In genomic region chr2:47077442-47078117, GRCh38 we compare ENCODE assay signal across 10 cellular contexts.
DNase-seq lines count a peak whose midpoint lies in the region; ATAC-seq lines count a peak whose summit lies in the region.
"Had no signal": no experiment of that assay in that cellular context is flagged by ENCODE, and none has a peak within 500 bp of the region (broad histone marks: within the 10 kb centered on the region; RNA-seq: fewer than 3 reads in every experiment).

No MANE protein-coding gene starts in this region.

- peaks cover 21% of the 10 kb centered on the region for H3K4me1 ChIP-seq in HUES48 (ENCODE audit: control insufficient read depth, insufficient read depth, low read length)
- peaks cover 40% of the 10 kb centered on the region for H3K4me1 ChIP-seq in stomach smooth muscle (ENCODE audit: control insufficient read depth, insufficient read depth, low read length)

- no peak for ATAC-seq in left colon

- H3K36me3 ChIP-seq in HUES48 (ENCODE audit: control insufficient read depth, insufficient read depth, low read length) (no peaks in the 10 kb centered on the region), stomach smooth muscle (ENCODE audit: control insufficient read depth in 2 of 2, insufficient read depth in 2 of 2, low read length in 2 of 2) (peaks cover 0 to 3% of the 10 kb centered on the region in 2 donors)

- no peaks in the 10 kb centered on the region for H3K27me3 ChIP-seq in HUES48 (ENCODE audit: control insufficient read depth, insufficient read depth, low read length)
- no peaks in the 10 kb centered on the region for H3K27me3 ChIP-seq in stomach smooth muscle (ENCODE audit: control insufficient read depth in 1 of 2, insufficient read depth in 2 of 2, low read length in 2 of 2)

- DNase-seq in amniotic epithelial cell (ENCODE audit: low read depth) = peak; percentile 46
- peak; percentile 31 for DNase-seq in kidney tubule cell (ENCODE audit: low spot score)
- no peak for DNase-seq in left colon
- no peak for DNase-seq in stimulated activated CD4-positive, alpha-beta T cell treated with anti-CD3 and anti-CD28 coated beads, Interleukin-1b, Interleukin-23, amount 100 ng/mL, for 48 hours
- no peak for DNase-seq in amygdala (lab: John Stamatoyannopoulos, UW)
- no peak for DNase-seq in cerebellar cortex (ENCODE audit: low spot score)
- DNase-seq: cortex of kidney, DMS 273 treated with DMSO at 0.1 percent for 48 hours had no signal

- H3K4me3 ChIP-seq in HUES48 (ENCODE audit: low read depth, low read length) = no peak overlapping the region
- H3K4me3 ChIP-seq in stomach smooth muscle (ENCODE audit: low read length in 2 of 2) = no peak overlapping the region

- peak overlapping the region; percentile 81 for H3K27ac ChIP-seq in HUES48 (ENCODE audit: low read depth, low read length)
- peak overlapping the region; percentile 58 for H3K27ac ChIP-seq in stomach smooth muscle (ENCODE audit: low read length)

- H3K9me3 ChIP-seq in HUES48 (ENCODE audit: control insufficient read depth, insufficient read depth, low read length) (no peaks in the 10 kb centered on the region), stomach smooth muscle (ENCODE audit: control insufficient read depth in 2 of 2, low read length in 2 of 2) (no peaks in the 10 kb centered on the region)

- H3K9ac ChIP-seq in HUES48 (ENCODE audit: low read depth, low read length) (no peak overlapping the region), stomach smooth muscle (ENCODE audit: low read length in 2 of 2) (no peak overlapping the region)

- intact Hi-C loops in left colon (cut with DNase I, micrococcal nuclease) = no loop called here

Comparison
In these comparisons a context has a peak if more than half of its experiments do, and no peak if none do; other contexts are left out.
1. DNase-seq: peak in amniotic epithelial cell (single experiment) and kidney tubule cell (single experiment); none in left colon (0 of 2), stimulated activated CD4-positive, alpha-beta T cell treated with anti-CD3 and anti-CD28 coated beads, Interleukin-1b, Interleukin-23, amount 100 ng/mL, for 48 hours (single experiment), amygdala (0 of 56) and cerebellar cortex (single experiment).